Comparison of ENCODE assay signal across 8 cellular contexts in genomic region chr3:137110392-137110996, GRCh38.
A peak's percentile ranks its signal among the peaks of the same experiment; 100 is the strongest.
DNase-seq lines count a peak whose midpoint lies in the region; ATAC-seq, FAIRE-seq and TF ChIP-seq lines count a peak whose summit lies in the region.

No MANE protein-coding gene starts in this region.

- no peak overlapping the region for H3K9ac ChIP-seq in PC-3 (ENCODE audit: low read length)

- no peaks in the 10 kb centered on the region for H3K9me3 Mint-ChIP-seq in activated CD4-positive, alpha-beta memory T cell treated with anti-CD3 and anti-CD28 coated beads for 36 hours

- H3K27me3 ChIP-seq in PC-3 (ENCODE audit: low read length), result peaks cover 28% of the 10 kb centered on the region
- H3K27me3 ChIP-seq in esophagus squamous epithelium, result peaks cover 0 to 22% (median 0%) of the 10 kb centered on the region in 4 donors
- no peaks in the 10 kb centered on the region for H3K27me3 ChIP-seq in gastrocnemius medialis

- no peak for DNase-seq in AG04449 (ENCODE audit: low read depth, low spot score)
- DNase-seq in PC-3, result peak; percentile 46
- no peak for DNase-seq in esophagus squamous epithelium (lab: John Stamatoyannopoulos, UW)
- no peak for DNase-seq in gastrocnemius medialis
- DNase-seq in H54 (ENCODE audit: insufficient read length, low spot score), result no peak
- DNase-seq in activated CD4-positive, alpha-beta memory T cell treated with anti-CD3 and anti-CD28 coated beads for 36 hours, result no peak

- in situ Hi-C loops in gastrocnemius medialis (cut with MboI; ENCODE audit: low sequenced_read_pairs in 4 of 4), result loop anchor here in 3 of 4 donors (25.0 kb wide), 2 partner anchors 827 to 852 kb away; no protein-coding TSS in a partner anchor

- H3K36me3 ChIP-seq in PC-3 (ENCODE audit: low read depth, low read length) (no peaks in the 10 kb centered on the region), esophagus squamous epithelium (no peaks in the 10 kb centered on the region), gastrocnemius medialis (no peaks in the 10 kb centered on the region)

- no peak for FAIRE-seq in H54 (lab: Jason Lieb, UNC)

- TF ChIP-seq CTCF in AG04449 (IDR thresholded peaks at IDR 0.05; ENCODE audit: insufficient read depth, low read length, missing control alignments) (peak; percentile 75), GM12873 (IDR thresholded peaks at IDR 0.05; ENCODE audit: insufficient read depth, low read depth, low read length, missing control alignments) (peak; percentile 83), PC-3 (conservative IDR thresholded peaks at IDR 0.05; ENCODE audit: low read depth, low read length) (peak; percentile 54), esophagus squamous epithelium (IDR thresholded peaks at IDR 0.05) (peak; percentile 27 to 79 (median 67)), gastrocnemius medialis (IDR thresholded peaks at IDR 0.05 in 4 of 5, conservative IDR thresholded peaks at IDR 0.05 in 1 of 5) (peak in 3 of 5 experiments; percentile 25 to 48 (median 36))

- no peak overlapping the region for H3K4me3 Mint-ChIP-seq in activated CD4-positive, alpha-beta memory T cell treated with anti-CD3 and anti-CD28 coated beads for 36 hours

- no peak for TF ChIP-seq POLR2A in esophagus squamous epithelium (IDR thresholded peaks at IDR 0.05)
- no peak for TF ChIP-seq POLR2A in gastrocnemius medialis (IDR thresholded peaks at IDR 0.05)
- TF ChIP-seq POLR2A in H54 (IDR thresholded peaks at IDR 0.05; ENCODE audit: low read depth, low read length), result no peak

- POLR2A ChIA-PET in AG04449 (lab: Yijun Ruan, JAX), result no interaction called here
- POLR2A ChIA-PET in PC-3 (lab: Charles Lee; ENCODE audit: unreplicated experiment), result interaction anchor here (0.7 kb wide), 1 partner anchor 355 kb away, joined by 3 read pairs; no protein-coding TSS in a partner anchor
- POLR2A ChIA-PET in activated CD4-positive, alpha-beta memory T cell treated with anti-CD3 and anti-CD28 coated beads for 36 hours (lab: Charles Lee), result no interaction called here

- no TSS peak for BruUV-seq in PC-3 (replicated peaks; lab: Mats Ljungman, UMichigan)

- 20 to 22% methylated on average over 3 of the region's 3 CpGs for WGBS in esophagus squamous epithelium, 2 donors

- H3K9me3 ChIP-seq in PC-3 (ENCODE audit: low read length) (no peaks in the 10 kb centered on the region), esophagus squamous epithelium (no peaks in the 10 kb centered on the region), gastrocnemius medialis (no peaks in the 10 kb centered on the region)

- H3K27me3 Mint-ChIP-seq in activated CD4-positive, alpha-beta memory T cell treated with anti-CD3 and anti-CD28 coated beads for 36 hours, result peaks cover 9% of the 10 kb centered on the region

- CTCF ChIA-PET in AG04449 (lab: Yijun Ruan, JAX), result interaction anchor here (0.6 to 7.7 kb wide), 10 partner anchors 9 to 950 kb away, joined by 3 to 92 read pairs (median 10); no protein-coding TSS in a partner anchor
- CTCF ChIA-PET in PC-3 (lab: Charles Lee), result interaction anchor here (0.6 to 1.5 kb wide), 3 partner anchors 9 to 853 kb away, joined by 3 to 4 read pairs (median 3); no protein-coding TSS in a partner anchor
- CTCF ChIA-PET in activated CD4-positive, alpha-beta memory T cell treated with anti-CD3 and anti-CD28 coated beads for 36 hours (lab: Charles Lee), result interaction anchor here (1.0 to 3.6 kb wide), 11 partner anchors 8 to 861 kb away, joined by 3 to 19 read pairs (median 4); no protein-coding TSS in a partner anchor

- no peak overlapping the region for H3K27ac Mint-ChIP-seq in activated CD4-positive, alpha-beta memory T cell treated with anti-CD3 and anti-CD28 coated beads for 36 hours

- no peaks in the 10 kb centered on the region for H3K4me1 Mint-ChIP-seq in activated CD4-positive, alpha-beta memory T cell treated with anti-CD3 and anti-CD28 coated beads for 36 hours (ENCODE audit: low read depth)

- H3K4me2 ChIP-seq in PC-3 (ENCODE audit: low read length), result no peak overlapping the region

- H3K9me2 ChIP-seq in PC-3 (replicated peaks; ENCODE audit: low read length), result no peaks in the 10 kb centered on the region

- H3K79me2 ChIP-seq in PC-3 (ENCODE audit: low read length), result no peaks in the 10 kb centered on the region

- H3K4me3 ChIP-seq in AG04449 (ENCODE audit: low read depth, low read length) (no peak overlapping the region), PC-3 (ENCODE audit: low read length) (no peak overlapping the region), esophagus squamous epithelium (no peak overlapping the region), gastrocnemius medialis (no peak overlapping the region)

- H3F3A ChIP-seq in PC-3 (ENCODE audit: low read length, unreplicated experiment), result no peaks in the 10 kb centered on the region

- no peaks in the 10 kb centered on the region for H4K20me1 ChIP-seq in PC-3 (ENCODE audit: low read length)

- no peak overlapping the region for H2AFZ ChIP-seq in PC-3 (ENCODE audit: low read length)

- no peak overlapping the region for H3K27ac ChIP-seq in PC-3 (ENCODE audit: low read length)
- no peak overlapping the region for H3K27ac ChIP-seq in esophagus squamous epithelium
- no peak overlapping the region for H3K27ac ChIP-seq in gastrocnemius medialis

- ATAC-seq in HG03175 (IDR thresholded peaks at IDR 0.05; ENCODE audit: unreplicated experiment), result peak; percentile 80
- peak; percentile 67 for ATAC-seq in PC-3
- no peak for ATAC-seq in gastrocnemius medialis

- no peaks in the 10 kb centered on the region for H3K4me1 ChIP-seq in PC-3 (ENCODE audit: insufficient read depth, low read length)
- H3K4me1 ChIP-seq in esophagus squamous epithelium, result peaks cover 0 to 2% (median 0%) of the 10 kb centered on the region in 3 donors
- H3K4me1 ChIP-seq in gastrocnemius medialis, result peaks cover 0 to 4% of the 10 kb centered on the region in 2 donors

- intact Hi-C loops in PC-3 (cut with micrococcal nuclease), result no loop called here
- intact Hi-C loops in esophagus squamous epithelium (cut with DNase I), result no loop called here
- intact Hi-C loops in gastrocnemius medialis (cut with DNase I; ENCODE audit: low total_unique reads), result no loop called here
- intact Hi-C loops in activated CD4-positive, alpha-beta memory T cell treated with anti-CD3 and anti-CD28 coated beads for 36 hours (cut with micrococcal nuclease), result no loop called here

- H3K36me3 Mint-ChIP-seq in activated CD4-positive, alpha-beta memory T cell treated with anti-CD3 and anti-CD28 coated beads for 36 hours, result no peaks in the 10 kb centered on the region

Comparison
In these comparisons a context has a peak if more than half of its experiments do, and no peak if none do; other contexts are left out.
1. ATAC-seq: peak in HG03175 (single experiment) and PC-3 (single experiment); none in gastrocnemius medialis (0 of 2).
2. Peak in every context shown above with its lines, with median percentiles within 50 percentile points of each other: CTCF ChIP-seq.